8 cellular contexts compared by ENCODE assay signal in genomic region chr12:24839268-24839791, GRCh38.
DNase-seq lines count a peak whose midpoint lies in the region; ATAC-seq and TF ChIP-seq lines count a peak whose summit lies in the region.

No MANE protein-coding gene starts in this region.

- intact Hi-C loops in esophagus squamous epithelium (cut with DNase I) (no loop called here), posterior vena cava (cut with DNase I) (no loop called here)

- TF ChIP-seq POLR2A in esophagus squamous epithelium (IDR thresholded peaks at IDR 0.05), result no peak

- H3K36me3 ChIP-seq in esophagus squamous epithelium, result no peaks in the 10 kb centered on the region

- no peaks in the 10 kb centered on the region for H3K9me3 ChIP-seq in esophagus squamous epithelium

- no peaks in the 10 kb centered on the region for H3K27me3 ChIP-seq in esophagus squamous epithelium

- H3K36me3 Mint-ChIP-seq in activated T-cell treated with anti-CD3 and anti-CD28 coated beads, Interleukin-2, amount 50 U/mL, for 72 hours (ENCODE audit: insufficient read depth in 2 of 2), result peaks cover 3 to 10% of the 10 kb centered on the region in 2 donors

- H3K4me1 ChIP-seq in esophagus squamous epithelium, result peaks cover 0 to 23% (median 19%) of the 10 kb centered on the region in 3 donors

- WGBS in esophagus squamous epithelium, 2 donors, result 71 to 75% methylated on average over 13 of the region's 13 CpGs

- H3K27ac Mint-ChIP-seq in activated T-cell treated with anti-CD3 and anti-CD28 coated beads, Interleukin-2, amount 50 U/mL, for 72 hours, result peak overlapping the region; percentile 93

- H3K27me3 Mint-ChIP-seq in activated T-cell treated with anti-CD3 and anti-CD28 coated beads, Interleukin-2, amount 50 U/mL, for 72 hours (ENCODE audit: low read depth), result peaks cover 5% of the 10 kb centered on the region

- CTCF ChIA-PET in RWPE1 (lab: Yijun Ruan, JAX), result no interaction called here

- no peak for TF ChIP-seq CTCF in esophagus squamous epithelium (IDR thresholded peaks at IDR 0.05)
- TF ChIP-seq CTCF in RWPE1 (conservative IDR thresholded peaks at IDR 0.05; ENCODE audit: low read depth), result no peak

- no peaks in the 10 kb centered on the region for H3K9me3 Mint-ChIP-seq in activated T-cell treated with anti-CD3 and anti-CD28 coated beads, Interleukin-2, amount 50 U/mL, for 72 hours

- DNase-seq in activated T-cell treated with anti-CD3 and anti-CD28 coated beads, Interleukin-2, amount 50 U/mL, for 72 hours, result peak; percentile 83 to 88
- DNase-seq in stimulated activated CD4-positive, alpha-beta T cell treated with anti-CD3 and anti-CD28 coated beads, Interleukin-1b, Interleukin-23, amount 100 ng/mL, for 24 hours (ENCODE audit: low read depth in 4 of 4, low spot score in 1 of 4), result peak; percentile 33 to 65 (median 46)
- DNase-seq in esophagus squamous epithelium (lab: John Stamatoyannopoulos, UW) (no peak), RWPE1 (ENCODE audit: low spot score) (no peak), amygdala (lab: John Stamatoyannopoulos, UW) (no peak), posterior vena cava (ENCODE audit: low spot score) (no peak)

- no peak overlapping the region for H3K4me3 ChIP-seq in esophagus squamous epithelium

- ATAC-seq in GM19372 (IDR thresholded peaks at IDR 0.05; ENCODE audit: low read depth, unreplicated experiment) (peak; percentile 67), HG03103 (IDR thresholded peaks at IDR 0.05; ENCODE audit: low read depth, unreplicated experiment) (peak; percentile 79)
- ATAC-seq in activated T-cell treated with anti-CD3 and anti-CD28 coated beads, Interleukin-2, amount 50 U/mL, for 72 hours (replicated peaks in 1 of 2), result peak; percentile 89

- H3K4me3 Mint-ChIP-seq in activated T-cell treated with anti-CD3 and anti-CD28 coated beads, Interleukin-2, amount 50 U/mL, for 72 hours, result peak overlapping the region; percentile 70 to 75

- H3K27ac ChIP-seq in esophagus squamous epithelium (peak overlapping the region in 2 of 4 donors; percentile 68 to 78), RWPE1 (no peak overlapping the region)

- POLR2A ChIA-PET in RWPE1 (lab: Yijun Ruan, JAX; ENCODE audit: low non-redundant PET), result no interaction called here

- peaks cover 68% of the 10 kb centered on the region for H3K4me1 Mint-ChIP-seq in activated T-cell treated with anti-CD3 and anti-CD28 coated beads, Interleukin-2, amount 50 U/mL, for 72 hours (ENCODE audit: low read depth)

Comparison
In these comparisons a context has a peak if more than half of its experiments do, and no peak if none do; other contexts are left out.
1. DNase-seq: peak in activated T-cell treated with anti-CD3 and anti-CD28 coated beads, Interleukin-2, amount 50 U/mL, for 72 hours (2 of 2) and stimulated activated CD4-positive, alpha-beta T cell treated with anti-CD3 and anti-CD28 coated beads, Interleukin-1b, Interleukin-23, amount 100 ng/mL, for 24 hours (4 of 4); none in esophagus squamous epithelium (single experiment), RWPE1 (single experiment), amygdala (0 of 56) and posterior vena cava (single experiment).
2. Peak in every context shown above with its lines, with median percentiles within 50 percentile points of each other: ATAC-seq.